14 cellular contexts compared by ENCODE assay signal in genomic region chr6:157150076-157150475, GRCh38.
DNase-seq lines count a peak whose midpoint lies in the region; FAIRE-seq and TF ChIP-seq lines count a peak whose summit lies in the region.
"Had no signal": no experiment of that assay in that cellular context is flagged by ENCODE, and none has a peak within 500 bp of the region (broad histone marks: within the 10 kb centered on the region; RNA-seq: fewer than 3 reads in every experiment).

No MANE protein-coding gene starts in this region.

- no peaks in the 10 kb centered on the region for H3K36me3 ChIP-seq in ascending aorta

- no peak overlapping the region for H3K4me3 ChIP-seq in ascending aorta
- H3K4me3 ChIP-seq: esophagus squamous epithelium had no signal

- H3K27me3 ChIP-seq in ascending aorta, result no peaks in the 10 kb centered on the region
- H3K27me3 ChIP-seq: esophagus squamous epithelium had no signal

- peak; percentile 26 for DNase-seq in HTR-8/SVneo (ENCODE audit: insufficient read length, low spot score)
- no peak for DNase-seq in ascending aorta (ENCODE audit: low spot score in 2 of 2)
- DNase-seq in fibroblast of peridontal ligament (ENCODE audit: extremely low read depth), result peak; percentile 86
- DNase-seq in NCI-H2196 (lab: John Stamatoyannopoulos, UW; ENCODE audit: unreplicated experiment), result no peak
- no peak for DNase-seq in NCI-H128 (lab: John Stamatoyannopoulos, UW; ENCODE audit: unreplicated experiment)
- no peak for DNase-seq in midbrain (lab: John Stamatoyannopoulos, UW)
- DNase-seq in NCI-H774 (lab: John Stamatoyannopoulos, UW), result no peak
- DNase-seq: esophagus squamous epithelium, left cardiac atrium, NCI-H2081 treated with DMSO at 0.1 percent for 48 hours, NCI-H526 treated with DMSO at 0.1 percent for 48 hours, occipital lobe, small intestine, SW 1271 had no signal

- no peak for TF ChIP-seq CTCF in ascending aorta (IDR thresholded peaks at IDR 0.05)

- no peaks in the 10 kb centered on the region for H3K9me3 ChIP-seq in ascending aorta
- H3K9me3 ChIP-seq: esophagus squamous epithelium had no signal

- FAIRE-seq in HTR-8/SVneo (lab: Jason Lieb, UNC), result no peak
- FAIRE-seq: small intestine had no signal

- intact Hi-C loops in ascending aorta (cut with DNase I), result loop anchor here (2.0 kb wide), 1 partner anchor 125 kb away; no protein-coding TSS in a partner anchor

- H3K4me1 ChIP-seq in ascending aorta, result peaks cover 9 to 36% of the 10 kb centered on the region in 2 donors

- peak overlapping the region; percentile 54 to 87 for H3K27ac ChIP-seq in ascending aorta

Comparison
In these comparisons a context has a peak if more than half of its experiments do, and no peak if none do; other contexts are left out.
1. DNase-seq: peak in HTR-8/SVneo (single experiment) and fibroblast of peridontal ligament (single experiment); none in ascending aorta (0 of 2), NCI-H2196 (single experiment), NCI-H128 (single experiment), midbrain (single experiment) and NCI-H774 (single experiment).